ENCODE assay signal across 30 cellular contexts in genomic region chr16:1601489-1601888, GRCh38.
"Had no signal": no experiment of that assay in that cellular context is flagged by ENCODE, and none has a peak within 500 bp of the region (broad histone marks: within the 10 kb centered on the region; RNA-seq: fewer than 3 reads in every experiment).

No MANE protein-coding gene starts in this region.

- H3K27me3 Mint-ChIP-seq: activated CD4-positive, alpha-beta T cell treated with anti-CD3 and anti-CD28 coated beads, Interleukin-2, amount 10 ng/mL, durations not matched to agents 24 days and 14 days; activated CD8-positive, alpha-beta T cell treated with anti-CD3 and anti-CD28 coated beads for 36 hours; activated naive CD4-positive, alpha-beta T cell treated with anti-CD3 and anti-CD28 coated beads, Interleukin-2, amount 50 U/mL, for 24 hours; activated naive CD8-positive, alpha-beta T cell treated with anti-CD3 and anti-CD28 coated beads, Interleukin-2, amount 50 U/mL, for 24 hours; activated T-helper 17 cell treated with anti-CD3 and anti-CD28 coated beads, Interleukin-2, amount 50 U/mL, for 72 hours had no signal

- H3K9me3 ChIP-seq: breast epithelium, Peyer's patch, SJSA1, SK-N-SH had no signal

- H3K27me3 ChIP-seq: breast epithelium, Peyer's patch, SJSA1 had no signal

- H3K36me3 ChIP-seq: SJSA1 had no signal

- ATAC-seq: activated CD8-positive, alpha-beta T cell treated with anti-CD3 and anti-CD28 coated beads for 36 hours; activated naive CD8-positive, alpha-beta T cell treated with anti-CD3 and anti-CD28 coated beads, Interleukin-2, amount 50 U/mL, for 24 hours; activated T-cell treated with anti-CD3 and anti-CD28 coated beads, Interleukin-2, amount 50 U/mL, for 72 hours; activated T-helper 17 cell treated with anti-CD3 and anti-CD28 coated beads, Interleukin-2, amount 50 U/mL, for 72 hours; PC-3 had no signal

- DNase-seq: activated CD4-positive, alpha-beta T cell treated with anti-CD3 and anti-CD28 coated beads, Interleukin-2, amount 10 ng/mL, durations not matched to agents 24 days and 14 days; activated CD4-positive, alpha-beta T cell treated with anti-CD3 and anti-CD28 coated beads, Interleukin-2, amount 50 U/mL, for 4 hours; activated CD8-positive, alpha-beta T cell treated with anti-CD3 and anti-CD28 coated beads for 36 hours; activated effector memory CD4-positive, alpha-beta T cell treated with anti-CD3 and anti-CD28 coated beads, Interleukin-2, amount 50 U/mL, for 16 hours; activated naive CD4-positive, alpha-beta T cell; activated naive CD8-positive, alpha-beta T cell treated with anti-CD3 and anti-CD28 coated beads, Interleukin-2, amount 50 U/mL, for 24 hours; activated T-cell treated with anti-CD3 and anti-CD28 coated beads, Interleukin-2, amount 50 U/mL, for 1 hour; activated T-cell treated with anti-CD3 and anti-CD28 coated beads, Interleukin-2, amount 50 U/mL, for 72 hours; amniotic stem cell; aorta; MM.1S; MV-4-11; NCI-H1092; NCI-H1436 treated with DMSO at 0.1 percent for 48 hours; NCI-H1694 treated with DMSO at 0.1 percent for 48 hours; NCI-H2029; NCI-H345; NCI-H524 treated with DMSO at 0.1 percent for 48 hours; PC-3; Peyer's patch; RPMI8226; SHP77 treated with DMSO at 0.1 percent for 48 hours; SK-N-SH had no signal

- H3K4me3 ChIP-seq: breast epithelium, Peyer's patch, SJSA1 had no signal

- H3K27ac ChIP-seq: KMS-11, Peyer's patch, SJSA1 had no signal

- H3K9ac ChIP-seq: KMS-11, SK-N-SH had no signal

- H3K4me1 ChIP-seq: breast epithelium, Peyer's patch, SJSA1 had no signal

- H3K27ac Mint-ChIP-seq: activated CD4-positive, alpha-beta T cell treated with anti-CD3 and anti-CD28 coated beads, Interleukin-2, amount 10 ng/mL, durations not matched to agents 24 days and 14 days; activated CD8-positive, alpha-beta T cell treated with anti-CD3 and anti-CD28 coated beads for 36 hours; activated naive CD4-positive, alpha-beta T cell treated with anti-CD3 and anti-CD28 coated beads, Interleukin-2, amount 50 U/mL, for 24 hours; activated naive CD8-positive, alpha-beta T cell treated with anti-CD3 and anti-CD28 coated beads, Interleukin-2, amount 50 U/mL, for 24 hours; activated T-cell treated with anti-CD3 and anti-CD28 coated beads, Interleukin-2, amount 50 U/mL, for 72 hours; activated T-helper 17 cell treated with anti-CD3 and anti-CD28 coated beads, Interleukin-2, amount 50 U/mL, for 72 hours; T-helper 1 cell treated with Interleukin-12 subunit alpha and Interleukin-12 subunit beta and Interleukin-4 antibody, amounts not matched to agents 30 μg/mL and 1 μg/mL, for 36 hours; T-helper 2 cell treated with Interferon-gamma antibody and Interleukin-4, amounts not matched to agents 5 μg/mL and 100 μg/mL, for 36 hours had no signal

- H3K4me1 Mint-ChIP-seq: activated CD4-positive, alpha-beta T cell treated with anti-CD3 and anti-CD28 coated beads, Interleukin-2, amount 10 ng/mL, durations not matched to agents 24 days and 14 days; activated naive CD4-positive, alpha-beta T cell treated with anti-CD3 and anti-CD28 coated beads, Interleukin-2, amount 50 U/mL, for 24 hours; activated naive CD8-positive, alpha-beta T cell treated with anti-CD3 and anti-CD28 coated beads, Interleukin-2, amount 50 U/mL, for 24 hours; activated T-helper 17 cell treated with anti-CD3 and anti-CD28 coated beads, Interleukin-2, amount 50 U/mL, for 72 hours had no signal

- H3K9me3 Mint-ChIP-seq: activated CD4-positive, alpha-beta T cell treated with anti-CD3 and anti-CD28 coated beads, Interleukin-2, amount 10 ng/mL, durations not matched to agents 24 days and 14 days; activated CD8-positive, alpha-beta T cell treated with anti-CD3 and anti-CD28 coated beads for 36 hours; activated naive CD4-positive, alpha-beta T cell treated with anti-CD3 and anti-CD28 coated beads, Interleukin-2, amount 50 U/mL, for 24 hours; activated naive CD8-positive, alpha-beta T cell treated with anti-CD3 and anti-CD28 coated beads, Interleukin-2, amount 50 U/mL, for 24 hours; activated T-cell treated with anti-CD3 and anti-CD28 coated beads, Interleukin-2, amount 50 U/mL, for 72 hours; activated T-helper 17 cell treated with anti-CD3 and anti-CD28 coated beads, Interleukin-2, amount 50 U/mL, for 72 hours; T-helper 1 cell treated with Interleukin-12 subunit alpha and Interleukin-12 subunit beta and Interleukin-4 antibody, amounts not matched to agents 30 μg/mL and 1 μg/mL, for 36 hours; T-helper 2 cell treated with Interferon-gamma antibody and Interleukin-4, amounts not matched to agents 5 μg/mL and 100 μg/mL, for 36 hours had no signal

- H3K4me3 Mint-ChIP-seq: activated CD4-positive, alpha-beta T cell treated with anti-CD3 and anti-CD28 coated beads, Interleukin-2, amount 10 ng/mL, durations not matched to agents 24 days and 14 days; activated CD8-positive, alpha-beta T cell treated with anti-CD3 and anti-CD28 coated beads for 36 hours; activated naive CD4-positive, alpha-beta T cell treated with anti-CD3 and anti-CD28 coated beads, Interleukin-2, amount 50 U/mL, for 24 hours; activated naive CD8-positive, alpha-beta T cell treated with anti-CD3 and anti-CD28 coated beads, Interleukin-2, amount 50 U/mL, for 24 hours; activated T-cell treated with anti-CD3 and anti-CD28 coated beads, Interleukin-2, amount 50 U/mL, for 72 hours; activated T-helper 17 cell treated with anti-CD3 and anti-CD28 coated beads, Interleukin-2, amount 50 U/mL, for 72 hours; T-helper 1 cell treated with Interleukin-12 subunit alpha and Interleukin-12 subunit beta and Interleukin-4 antibody, amounts not matched to agents 30 μg/mL and 1 μg/mL, for 36 hours; T-helper 2 cell treated with Interferon-gamma antibody and Interleukin-4, amounts not matched to agents 5 μg/mL and 100 μg/mL, for 36 hours had no signal
